ENCODE assay signal across 18 cellular contexts in genomic region chr18:65439184-65439583, GRCh38.
A peak's percentile ranks its signal among the peaks of the same experiment; 100 is the strongest.
DNase-seq lines count a peak whose midpoint lies in the region; ATAC-seq, FAIRE-seq and TF ChIP-seq lines count a peak whose summit lies in the region.
"Had no signal": no experiment of that assay in that cellular context is flagged by ENCODE, and none has a peak within 500 bp of the region (broad histone marks: within the 10 kb centered on the region; RNA-seq: fewer than 3 reads in every experiment).

No MANE protein-coding gene starts in this region.

- H3K27me3 ChIP-seq in GM12878 (replicated peaks in 1 of 2; ENCODE audit: control insufficient read depth in 2 of 2, insufficient read depth in 2 of 2, low read length in 1 of 2) (no peaks in the 10 kb centered on the region), neural progenitor cell (no peaks in the 10 kb centered on the region), right atrium auricular region (no peaks in the 10 kb centered on the region)
- H3K27me3 ChIP-seq: gastrocnemius medialis, suprapubic skin had no signal

- TF ChIP-seq EP300 in GM12878 (IDR thresholded peaks at IDR 0.05; ENCODE audit: borderline replicate concordance in 1 of 2, control insufficient read depth in 1 of 2, low read depth in 2 of 2, low read length in 2 of 2), result no peak

- DNase-seq in NCI-H524 (lab: John Stamatoyannopoulos, UW) (peak; percentile 7 to 60), NCI-H524 treated with DMSO at 0.1 percent for 48 hours (lab: John Stamatoyannopoulos, UW) (no peak), NCI-H146 treated with DMSO at 0.1 percent for 48 hours (lab: John Stamatoyannopoulos, UW; ENCODE audit: unreplicated experiment) (peak; percentile 29), GM12878 (ENCODE audit: low read depth, low spot score) (no peak), neural progenitor cell (ENCODE audit: low spot score) (peak; percentile 6), right atrium auricular region (ENCODE audit: low spot score) (no peak), NCI-H1694 (lab: John Stamatoyannopoulos, UW) (no peak)
- DNase-seq: activated CD8-positive, alpha-beta T cell treated with anti-CD3 and anti-CD28 coated beads for 36 hours; gastrocnemius medialis; NCI-H1105 treated with DMSO at 0.1 percent for 48 hours; posterior cingulate gyrus; stimulated activated CD4-positive, alpha-beta T cell treated with anti-CD3 and anti-CD28 coated beads, Interleukin-15, amount 100 ng/mL, for 24 hours had no signal

- no peaks in the 10 kb centered on the region for H3K27me3 Mint-ChIP-seq in neural progenitor cell (ENCODE audit: insufficient read depth, low read depth)
- H3K27me3 Mint-ChIP-seq: activated CD8-positive, alpha-beta T cell treated with anti-CD3 and anti-CD28 coated beads for 36 hours had no signal

- H3F3A ChIP-seq in neural progenitor cell (ENCODE audit: low read depth), result no peaks in the 10 kb centered on the region

- no peak overlapping the region for H3K4me3 ChIP-seq in GM12878
- H3K4me3 ChIP-seq in neural progenitor cell, result no peak overlapping the region
- H3K4me3 ChIP-seq in right atrium auricular region, result no peak overlapping the region
- H3K4me3 ChIP-seq: A549, gastrocnemius medialis, suprapubic skin had no signal

- ATAC-seq in GM12878, result 0 out of 3 replicates have a peak, but pooled peaks have one; percentile 27
- ATAC-seq in HG02840 (IDR thresholded peaks at IDR 0.05; ENCODE audit: low FRiP score, unreplicated experiment), result no peak
- ATAC-seq: A549; activated CD8-positive, alpha-beta T cell treated with anti-CD3 and anti-CD28 coated beads for 36 hours; gastrocnemius medialis; HCT116 had no signal

- in situ Hi-C loops in GM12878 (cut with MboI), result no loop called here

- H4K20me1 ChIP-seq in GM12878 (ENCODE audit: control insufficient read depth, insufficient read depth), result no peaks in the 10 kb centered on the region
- H4K20me1 ChIP-seq in neural progenitor cell (ENCODE audit: low read depth), result no peaks in the 10 kb centered on the region

- H3K79me2 ChIP-seq in GM12878 (ENCODE audit: control insufficient read depth, insufficient read depth, low read length) (no peaks in the 10 kb centered on the region), neural progenitor cell (ENCODE audit: low read depth) (no peaks in the 10 kb centered on the region)

- peaks cover 8% of the 10 kb centered on the region for H3K4me1 Mint-ChIP-seq in neural progenitor cell

- no peak overlapping the region for H3K27ac Mint-ChIP-seq in neural progenitor cell
- H3K27ac Mint-ChIP-seq: activated CD8-positive, alpha-beta T cell treated with anti-CD3 and anti-CD28 coated beads for 36 hours had no signal

- TF ChIP-seq RAD21 in GM12878 (IDR thresholded peaks at IDR 0.05; ENCODE audit: insufficient read depth, low read depth, low read length), result no peak

- no peak overlapping the region for H3K4me3 Mint-ChIP-seq in neural progenitor cell
- H3K4me3 Mint-ChIP-seq: activated CD8-positive, alpha-beta T cell treated with anti-CD3 and anti-CD28 coated beads for 36 hours had no signal

- no peaks in the 10 kb centered on the region for H3K4me1 ChIP-seq in GM12878 (ENCODE audit: control insufficient read depth, insufficient read depth, low read length)
- no peaks in the 10 kb centered on the region for H3K4me1 ChIP-seq in neural progenitor cell
- H3K4me1 ChIP-seq in right atrium auricular region, result no peaks in the 10 kb centered on the region
- H3K4me1 ChIP-seq: A549, gastrocnemius medialis, suprapubic skin had no signal

- H3K9me3 Mint-ChIP-seq in neural progenitor cell, result peaks cover 2% of the 10 kb centered on the region

- SMC1A ChIA-PET in GM12878 (lab: Charles Lee; ENCODE audit: uncharacterized antibody, unreplicated experiment), result interaction anchor here (1.1 kb wide), 1 partner anchor 20 kb away, joined by 3 read pairs; no protein-coding TSS in a partner anchor

- H3K9me3 ChIP-seq in GM12878 (replicated peaks; ENCODE audit: control insufficient read depth, insufficient read depth, low read length) (no peaks in the 10 kb centered on the region), neural progenitor cell (ENCODE audit: low read depth) (no peaks in the 10 kb centered on the region), right atrium auricular region (no peaks in the 10 kb centered on the region)
- H3K9me3 ChIP-seq: A549, gastrocnemius medialis, suprapubic skin had no signal

- WGBS in GM12878 (ENCODE audit: insufficient coverage, insufficient replicate concordance, low lambda C conversion rate, missing lambda C conversion rate), result 0% methylated on average over 3 of the region's 3 CpGs

- POLR2A ChIA-PET in GM12878 (lab: Charles Lee), result no interaction called here

- intact Hi-C loops in GM12878 (cut with micrococcal nuclease; ENCODE audit: unreplicated experiment), result no loop called here

- no peak overlapping the region for H3K9ac ChIP-seq in GM12878 (ENCODE audit: control insufficient read depth, insufficient read depth, low read length)
- no peak overlapping the region for H3K9ac ChIP-seq in neural progenitor cell

- TF ChIP-seq CTCF in GM12878 (IDR thresholded peaks at IDR 0.05 in 2 of 3, conservative IDR thresholded peaks at IDR 0.05 in 1 of 3; ENCODE audit: control insufficient read depth in 2 of 3, extremely low read depth in 1 of 3, insufficient read depth in 1 of 3, low read depth in 3 of 3, low read length in 3 of 3) (peak in 1 of 3 experiments; percentile 16; a peak in 1 of 6 replicates), neural progenitor cell (IDR thresholded peaks at IDR 0.05) (peak; percentile 51), right atrium auricular region (IDR thresholded peaks at IDR 0.05) (no peak)

- H3K36me3 ChIP-seq in GM12878 (ENCODE audit: control insufficient read depth in 2 of 2, insufficient read depth in 2 of 2, low read length in 1 of 2) (no peaks in the 10 kb centered on the region), neural progenitor cell (no peaks in the 10 kb centered on the region), right atrium auricular region (no peaks in the 10 kb centered on the region)
- H3K36me3 ChIP-seq: gastrocnemius medialis, suprapubic skin had no signal

- RAD21 ChIA-PET in GM12878 (lab: Charles Lee; ENCODE audit: unreplicated experiment), result no interaction called here

- no peak overlapping the region for H3K4me2 ChIP-seq in GM12878 (ENCODE audit: control insufficient read depth, insufficient read depth)
- no peak overlapping the region for H3K4me2 ChIP-seq in neural progenitor cell
- H3K4me2 ChIP-seq: A549 had no signal

- CTCF ChIA-PET in GM12878 (lab: Yijun Ruan, JAX), result no interaction called here

- H3K36me3 Mint-ChIP-seq in neural progenitor cell, result no peaks in the 10 kb centered on the region

- no peak for TF ChIP-seq POLR2A in GM12878 (IDR thresholded peaks at IDR 0.05; ENCODE audit: low read depth, low read length)

- H2AFZ ChIP-seq in GM12878 (ENCODE audit: control insufficient read depth, low read depth, low read length) (no peak overlapping the region), neural progenitor cell (replicated peaks) (peak overlapping the region; percentile 47)

- no peak overlapping the region for H3K27ac ChIP-seq in GM12878 (ENCODE audit: control insufficient read depth, insufficient read depth)
- no peak overlapping the region for H3K27ac ChIP-seq in neural progenitor cell
- no peak overlapping the region for H3K27ac ChIP-seq in right atrium auricular region
- H3K27ac ChIP-seq: A549, gastrocnemius medialis, suprapubic skin had no signal

- FAIRE-seq in GM12878 (lab: Jason Lieb, UNC), result no peak
- FAIRE-seq: A549, astrocyte, HTR-8/SVneo had no signal

- no TSS peak for BruUV-seq in GM12878 (replicated peaks; lab: Mats Ljungman, UMichigan)

TF ChIP-seq in GM12878, 131 proteins besides CTCF, POLR2A, EP300 and RAD21:
- TF ChIP-seq IRF3 (IDR thresholded peaks at IDR 0.05), result no peak

Comparison
In these comparisons a context has a peak if more than half of its experiments do, and no peak if none do; other contexts are left out.
1. DNase-seq: peak in NCI-H524 (2 of 2), NCI-H146 treated with DMSO at 0.1 percent for 48 hours (single experiment) and neural progenitor cell (single experiment); none in NCI-H524 treated with DMSO at 0.1 percent for 48 hours (single experiment), GM12878 (single experiment), right atrium auricular region (single experiment) and NCI-H1694 (single experiment).